In the genomic region with DNA sequence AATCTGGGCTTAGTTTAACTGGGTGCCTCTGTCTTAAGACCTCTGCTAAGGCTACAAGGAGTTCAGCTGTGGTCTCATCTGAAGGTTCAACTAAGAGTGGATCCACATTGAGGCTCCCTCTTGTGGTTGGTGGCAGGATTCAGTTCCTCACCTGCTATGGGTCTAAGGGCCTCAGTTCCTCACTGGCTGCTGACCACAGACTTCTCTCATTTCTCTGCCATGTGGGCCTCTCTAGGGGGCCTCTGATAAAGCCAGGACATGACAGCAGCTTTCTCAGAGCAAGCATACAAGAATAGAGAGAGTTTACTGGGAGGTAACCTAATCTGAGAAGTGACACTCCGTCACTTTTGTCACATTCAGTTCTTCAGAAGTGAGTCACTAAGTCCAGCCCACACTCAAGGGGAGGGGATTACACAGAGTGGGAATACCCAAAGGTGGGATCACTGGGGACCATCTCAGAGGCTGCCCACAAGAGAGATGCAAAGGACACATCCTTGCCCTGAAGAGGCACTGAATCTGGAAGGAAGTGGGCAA, we compare ENCODE assay signal across 8 cellular contexts. TPM values are rescaled to one million over a fixed set of nuclear protein-coding genes. Genes with fewer than 3 reads are reported as not detected.
DNase-seq lines count a peak whose midpoint lies in the region; ATAC-seq and TF ChIP-seq lines count a peak whose summit lies in the region.

No MANE protein-coding gene starts in this region.

- peak; percentile 78 for ATAC-seq in HG02852 (IDR thresholded peaks at IDR 0.05; ENCODE audit: unreplicated experiment)
- ATAC-seq in GM19397 (IDR thresholded peaks at IDR 0.05; ENCODE audit: unreplicated experiment): no peak

- no peaks in the 10 kb centered on the region for H3K9me3 ChIP-seq in OCI-LY7 (ENCODE audit: low read length)
- H3K9me3 ChIP-seq in spleen: no peaks in the 10 kb centered on the region
- no peaks in the 10 kb centered on the region for H3K9me3 ChIP-seq in prostate gland

- 74 to 85% (median 77%) methylated on average over 1 of the region's 1 CpG for WGBS in spleen, 5 donors
- 93% methylated on average over 1 of the region's 1 CpG for WGBS in prostate gland

- no TSS peak for BruUV-seq in OCI-LY7 (replicated peaks; lab: Mats Ljungman, UMichigan)

- TF ChIP-seq POLR2A in spleen (IDR thresholded peaks at IDR 0.05) (no peak), prostate gland (IDR thresholded peaks at IDR 0.05) (no peak)

- CTCF ChIA-PET in GM10248 (lab: Yijun Ruan, JAX) (interaction anchor here (1.3 to 2.2 kb wide), 6 partner anchors 9 to 225 kb away, joined by 3 to 9 read pairs (median 6); no protein-coding TSS in a partner anchor), OCI-LY7 (lab: Charles Lee; ENCODE audit: unreplicated experiment) (no interaction called here)

- H3K27me3 ChIP-seq in spleen (replicated peaks in 1 of 7) (no peaks in the 10 kb centered on the region), prostate gland (replicated peaks; ENCODE audit: insufficient read depth) (no peaks in the 10 kb centered on the region)

- intact Hi-C loops in OCI-LY7 (cut with micrococcal nuclease; ENCODE audit: unreplicated experiment): loop anchor here (2.0 kb wide), 1 partner anchor 88 kb away; no protein-coding TSS in a partner anchor
- intact Hi-C loops in spleen (cut with DNase I; ENCODE audit: low total_unique reads): no loop called here
- intact Hi-C loops in prostate gland (cut with DNase I): no loop called here

- H3K27ac ChIP-seq in 22Rv1 (no peak overlapping the region), OCI-LY7 (ENCODE audit: low read depth, low read length, poor library complexity, severe bottlenecking) (no peak overlapping the region), spleen (no peak overlapping the region), prostate gland (no peak overlapping the region)

- no peaks in the 10 kb centered on the region for H4K20me1 ChIP-seq in OCI-LY7 (ENCODE audit: insufficient read depth, low read length)

- no peak overlapping the region for H3K4me3 ChIP-seq in OCI-LY7 (ENCODE audit: low read depth, low read length, poor library complexity, severe bottlenecking)
- H3K4me3 ChIP-seq in spleen: no peak overlapping the region
- H3K4me3 ChIP-seq in prostate gland: no peak overlapping the region

- POLR2A ChIA-PET in GM10248 (lab: Yijun Ruan, JAX) (interaction anchor here (1.2 kb wide), 1 partner anchor 22 kb away, joined by 4 read pairs; no protein-coding TSS in a partner anchor), OCI-LY7 (lab: Charles Lee) (no interaction called here)

- DNase-seq in GM10248 (ENCODE audit: extremely low spot score): peak; percentile 58
- DNase-seq in OCI-LY7 (ENCODE audit: low spot score): peak; percentile 56
- peak; percentile 54 for DNase-seq in dermis blood vessel endothelial cell
- DNase-seq in spleen: peak; percentile 37
- no peak for DNase-seq in prostate gland (ENCODE audit: low spot score)

- no peak overlapping the region for H2AFZ ChIP-seq in OCI-LY7 (ENCODE audit: low read length)

- TF ChIP-seq CTCF in 22Rv1 (IDR thresholded peaks at IDR 0.05): peak; percentile 74
- TF ChIP-seq CTCF in GM10248 (IDR thresholded peaks at IDR 0.05; ENCODE audit: control extremely low read depth, extremely low read depth, low read depth, missing control alignments): peak; percentile 35
- TF ChIP-seq CTCF in OCI-LY7 (conservative IDR thresholded peaks at IDR 0.05; ENCODE audit: low read length): peak; percentile 73
- TF ChIP-seq CTCF in spleen (IDR thresholded peaks at IDR 0.05 in 8 of 11, conservative IDR thresholded peaks at IDR 0.05 in 3 of 11): peak in 8 of 11 experiments; percentile 11 to 67 (median 45)
- peak in 2 of 4 experiments; percentile 14 for TF ChIP-seq CTCF in prostate gland (IDR thresholded peaks at IDR 0.05)

- no peak overlapping the region for H3K4me2 ChIP-seq in OCI-LY7 (ENCODE audit: low read length)

- H3K4me1 ChIP-seq in OCI-LY7 (ENCODE audit: insufficient read depth, low read length, poor library complexity, severe bottlenecking) (no peaks in the 10 kb centered on the region), spleen (no peaks in the 10 kb centered on the region), prostate gland (replicated peaks) (no peaks in the 10 kb centered on the region)

- no peaks in the 10 kb centered on the region for H3K9me2 ChIP-seq in OCI-LY7 (ENCODE audit: insufficient read depth, low read length)

- H3K36me3 ChIP-seq in OCI-LY7 (ENCODE audit: insufficient read depth, low read length) (no peaks in the 10 kb centered on the region), spleen (peaks cover 0 to 8% (median 0%) of the 10 kb centered on the region in 6 donors), prostate gland (no peaks in the 10 kb centered on the region)

- no peaks in the 10 kb centered on the region for H3K79me2 ChIP-seq in OCI-LY7 (ENCODE audit: insufficient read depth, low read depth, low read length)

RNA-seq across cellular contexts. Expression of a gene that starts 19.2 kb away (rescaled TPM):
- 2.0 and 6.2 TPM in 2 replicates for total RNA-seq in OCI-LY7 (2014; rRNA removed; shearing (Covaris generic))
- total RNA-seq in OCI-LY7 (2022): 4.1 and 6.7 TPM in 2 replicates
- total RNA-seq in dermis blood vessel endothelial cell: 1.4 and 3.7 TPM in 2 replicates
- total RNA-seq in spleen: 10 to 100 TPM in 2 of 7 donors, 1 to 10 TPM in 5; 6.2 to 13.5 (median 9.0) TPM
- 1 to 10 TPM; 3.9 to 6.2 (median 5.1) TPM for polyA plus RNA-seq in spleen
- 10 to 100 TPM; 67.4 to 74.7 TPM for total RNA-seq in prostate gland

RNA-seq across cellular contexts. Expression of a gene that starts 33.8 kb away (rescaled TPM):
- total RNA-seq in OCI-LY7 (2014; rRNA removed; shearing (Covaris generic)): 17.7 and 22.4 TPM in 2 replicates
- 55.0 and 55.2 TPM in 2 replicates for total RNA-seq in OCI-LY7 (2022)
- total RNA-seq in dermis blood vessel endothelial cell: 22.4 and 27.1 TPM in 2 replicates
- 10 to 100 TPM; 35.7 to 58.8 (median 47.5) TPM for total RNA-seq in spleen
- 10 to 100 TPM; 14.8 to 23.7 (median 22.2) TPM for polyA plus RNA-seq in spleen
- total RNA-seq in prostate gland: 10 to 100 TPM; 16.3 to 56.6 TPM

Comparison
In these comparisons a context has a peak if more than half of its experiments do, and no peak if none do; other contexts are left out.
1. RNA of a gene that starts 19.2 kb away (total RNA-seq): 67.4 to 74.7 TPM in prostate gland; 6.2 to 13.5 TPM in spleen, 2.0 to 6.7 TPM in OCI-LY7 and 1.4 to 3.7 TPM in dermis blood vessel endothelial cell; every median in the first group is over 4 times any median in the second.